Comparison of ENCODE assay signal across 10 cellular contexts in genomic region chr2:38098351-38099095, GRCh38. TPM values are rescaled to one million over a fixed set of nuclear protein-coding genes. Genes with fewer than 3 reads are reported as not detected.
A peak's percentile ranks its signal among the peaks of the same experiment; 100 is the strongest.
DNase-seq lines count a peak whose midpoint lies in the region; ATAC-seq and TF ChIP-seq lines count a peak whose summit lies in the region.
"Had no signal": no experiment of that assay in that cellular context is flagged by ENCODE, and none has a peak within 500 bp of the region (broad histone marks: within the 10 kb centered on the region; RNA-seq: fewer than 3 reads in every experiment).

No MANE protein-coding gene starts in this region.

- H3K36me3 ChIP-seq in SK-N-MC (ENCODE audit: insufficient read depth, low read length), result no peaks in the 10 kb centered on the region
- H3K36me3 ChIP-seq in gastroesophageal sphincter, result no peaks in the 10 kb centered on the region
- H3K36me3 ChIP-seq in rectal smooth muscle tissue (ENCODE audit: control insufficient read depth, insufficient read depth, low read length), result no peaks in the 10 kb centered on the region

- H3K27me3 ChIP-seq in gastroesophageal sphincter (no peaks in the 10 kb centered on the region), rectal smooth muscle tissue (ENCODE audit: control insufficient read depth, insufficient read depth, low read length) (no peaks in the 10 kb centered on the region)

- DNase-seq in Calu3, result no peak
- DNase-seq in SK-N-MC (ENCODE audit: low read depth, low spot score), result no peak
- no peak for DNase-seq in NCI-H2171 (lab: John Stamatoyannopoulos, UW)
- no peak for DNase-seq in dermis blood vessel endothelial cell
- no peak for DNase-seq in A172 (ENCODE audit: low spot score)
- DNase-seq in lower leg skin (ENCODE audit: low spot score in 2 of 2), result no peak
- DNase-seq: activated T-cell treated with anti-CD3 and anti-CD28 coated beads, Interleukin-2, amount 50 U/mL, for 1 hour; NCI-H1417 treated with DMSO at 0.1 percent for 48 hours had no signal

- intact Hi-C loops in Calu3 (cut with micrococcal nuclease; ENCODE audit: unreplicated experiment) (no loop called here), lower leg skin (cut with DNase I; ENCODE audit: low total_unique reads) (no loop called here)

- peak overlapping the region; percentile 54 for H3K4me3 ChIP-seq in SK-N-MC
- peak overlapping the region; percentile 11 to 26 for H3K4me3 ChIP-seq in gastroesophageal sphincter
- peak overlapping the region; percentile 43 for H3K4me3 ChIP-seq in rectal smooth muscle tissue (ENCODE audit: low read length)
- no peak overlapping the region for H3K4me3 ChIP-seq in lower leg skin (ENCODE audit: low read depth, poor library complexity, severe bottlenecking)

- peaks cover 6% of the 10 kb centered on the region for H3K36me3 Mint-ChIP-seq in Calu3 (ENCODE audit: insufficient read depth, unreplicated experiment)

- TF ChIP-seq POLR2A in gastroesophageal sphincter (IDR thresholded peaks at IDR 0.05), result no peak
- TF ChIP-seq POLR2A in lower leg skin (IDR thresholded peaks at IDR 0.05), result no peak

- no peaks in the 10 kb centered on the region for H3K27me3 Mint-ChIP-seq in Calu3 (ENCODE audit: unreplicated experiment)

- H3K9ac ChIP-seq in SK-N-MC (ENCODE audit: insufficient read length) (peak overlapping the region; percentile 49), rectal smooth muscle tissue (ENCODE audit: low read length) (no peak overlapping the region)

- peak overlapping the region; percentile 28 for H3K4me3 Mint-ChIP-seq in Calu3 (ENCODE audit: low read depth, unreplicated experiment)

- no peaks in the 10 kb centered on the region for H3K9me3 Mint-ChIP-seq in Calu3 (ENCODE audit: low read depth, unreplicated experiment)

- H3K4me1 ChIP-seq in gastroesophageal sphincter (peaks cover 0 to 35% (median 0%) of the 10 kb centered on the region in 3 donors), rectal smooth muscle tissue (ENCODE audit: control insufficient read depth, insufficient read depth, low read length) (peaks cover 4% of the 10 kb centered on the region)

- H3K27ac ChIP-seq in SK-N-MC (peak overlapping the region; percentile 73), gastroesophageal sphincter (peak overlapping the region in 3 of 4 donors; percentile 33 to 54 (median 35)), rectal smooth muscle tissue (ENCODE audit: low read depth, low read length) (peak overlapping the region; percentile 7)

- no peak for TF ChIP-seq EP300 in gastroesophageal sphincter (IDR thresholded peaks at IDR 0.05)

- WGBS in gastroesophageal sphincter (ENCODE audit: low coverage in 1 of 2), 2 donors, result 25 to 37% methylated on average over 10 to 12 of the region's 12 CpGs
- WGBS in lower leg skin, 2 donors, result 24 to 28% methylated on average over 12 of the region's 12 CpGs

- CTCF ChIA-PET in Calu3 (lab: Charles Lee), result interaction anchor here (1.0 to 1.1 kb wide), 2 partner anchors 11 to 19 kb away, joined by 3 read pairs; no protein-coding TSS in a partner anchor

- BruUV-seq in Calu3 (replicated peaks; lab: Mats Ljungman, UMichigan), result no TSS peak

- H3K9me3 ChIP-seq in SK-N-MC (ENCODE audit: low read depth, low read length) (no peaks in the 10 kb centered on the region), gastroesophageal sphincter (peaks cover 0 to 12% (median 0%) of the 10 kb centered on the region in 3 donors)

- H3K27ac Mint-ChIP-seq in Calu3 (ENCODE audit: unreplicated experiment), result peak overlapping the region; percentile 37

- no peak for ATAC-seq in gastroesophageal sphincter

- no peak for TF ChIP-seq CTCF in Calu3 (IDR thresholded peaks at IDR 0.05; ENCODE audit: unreplicated experiment)
- no peak for TF ChIP-seq CTCF in gastroesophageal sphincter (IDR thresholded peaks at IDR 0.05)
- TF ChIP-seq CTCF in lower leg skin (IDR thresholded peaks at IDR 0.05), result no peak

- peaks cover 55% of the 10 kb centered on the region for H3K4me1 Mint-ChIP-seq in Calu3 (ENCODE audit: low read depth, unreplicated experiment)

RNA-seq across cellular contexts. Expression of gene CYP1B1, which starts 22.6 kb away (rescaled TPM):
- total RNA-seq in Calu3 (2022), result 34.4 and 36.5 TPM in 2 replicates
- 100 to 1,000 TPM in 1 of 4 donors, 10 to 100 TPM in 3; 19.5 to 156 (median 35.6) TPM for total RNA-seq in gastroesophageal sphincter
- total RNA-seq in dermis blood vessel endothelial cell, result 2.7 and 5.6 TPM in 2 replicates
- total RNA-seq in A172 (2014; rRNA removed; shearing (Covaris generic)), result 0.31 and 0.38 TPM in 2 replicates
- total RNA-seq in lower leg skin, result 10 to 100 TPM; 12.4 to 33.4 (median 20.6) TPM

Comparison
In these comparisons a context has a peak if more than half of its experiments do, and no peak if none do; other contexts are left out.
1. H3K27ac ChIP-seq: peak in every context shown above with its lines; median percentile 73 in SK-N-MC; 35 in gastroesophageal sphincter; 7 in rectal smooth muscle tissue.